17 cellular contexts compared by ENCODE assay signal in genomic region chr14:104213301-104214034, GRCh38.
A peak's percentile ranks its signal among the peaks of the same experiment; 100 is the strongest.
DNase-seq lines count a peak whose midpoint lies in the region; ATAC-seq, FAIRE-seq and TF ChIP-seq lines count a peak whose summit lies in the region.
"Had no signal": no experiment of that assay in that cellular context is flagged by ENCODE, and none has a peak within 500 bp of the region (broad histone marks: within the 10 kb centered on the region; RNA-seq: fewer than 3 reads in every experiment).

No MANE protein-coding gene starts in this region.

- TF ChIP-seq POLR2A in H1 (IDR thresholded peaks at IDR 0.05; ENCODE audit: control extremely low read depth in 1 of 2, low read depth in 2 of 2, low read length in 2 of 2): no peak

- intact Hi-C loops in Right ventricle myocardium superior (cut with DNase I) (no loop called here), lower lobe of right lung (cut with DNase I) (no loop called here)

- no peaks in the 10 kb centered on the region for H4K20me1 ChIP-seq in H1 (replicated peaks in 1 of 2; ENCODE audit: control insufficient read depth in 1 of 2, insufficient read depth in 2 of 2, low read length in 2 of 2)
- H4K20me1 ChIP-seq: BLaER1 had no signal

- H3K18ac ChIP-seq in H1 (ENCODE audit: extremely low read depth, low read length) (no peak overlapping the region), trophoblast cell (ENCODE audit: low read length) (no peak overlapping the region)

- TF ChIP-seq EP300 in H1 (IDR thresholded peaks at IDR 0.05; ENCODE audit: borderline replicate concordance in 1 of 2, low read depth in 2 of 2, low read length in 2 of 2): no peak

- H3K4me1 ChIP-seq in right atrium auricular region (no peaks in the 10 kb centered on the region), H1 (replicated peaks in 1 of 4; ENCODE audit: control insufficient read depth in 3 of 4, insufficient read depth in 4 of 4, low read length in 3 of 4) (no peaks in the 10 kb centered on the region; a peak in 1 of 7 replicates), lower lobe of right lung (no peaks in the 10 kb centered on the region), trophoblast cell (ENCODE audit: control insufficient read depth in 1 of 2, insufficient read depth in 2 of 2, low read length in 2 of 2) (no peaks in the 10 kb centered on the region), endodermal cell (ENCODE audit: control insufficient read depth, insufficient read depth, low read length) (peaks cover 5% of the 10 kb centered on the region)
- H3K4me1 ChIP-seq: HAP-1 had no signal

- H4K8ac ChIP-seq in H1 (ENCODE audit: extremely low read depth, insufficient read depth, low read length) (no peak overlapping the region), trophoblast cell (ENCODE audit: low read depth, low read length) (no peak overlapping the region)

- H2BK12ac ChIP-seq in H1 (ENCODE audit: low read depth, low read length): no peak overlapping the region
- H2BK12ac ChIP-seq in trophoblast cell (ENCODE audit: low read length): no peak overlapping the region

- H2BK120ac ChIP-seq in H1 (replicated peaks; ENCODE audit: low read depth, low read length) (no peak overlapping the region), trophoblast cell (ENCODE audit: insufficient read depth, low read length, poor library complexity) (no peak overlapping the region)

- FAIRE-seq in H1 (lab: Jason Lieb, UNC): no peak

- DNase-seq in Right ventricle myocardium superior: peak; percentile 22
- DNase-seq in right atrium auricular region (ENCODE audit: low spot score): no peak
- no peak for DNase-seq in H1 (ENCODE audit: low read depth in 1 of 2, low spot score in 2 of 2)
- peak; percentile 21 for DNase-seq in lower lobe of right lung
- no peak for DNase-seq in trophoblast cell
- no peak for DNase-seq in OCI-M2 (lab: John Stamatoyannopoulos, UW; ENCODE audit: unreplicated experiment)
- DNase-seq in GF-D8 (lab: John Stamatoyannopoulos, UW): no peak
- DNase-seq in endodermal cell: no peak
- DNase-seq: 8988T, DMS153, DMS79, GDM1, GOT3 had no signal

- H2BK15ac ChIP-seq in H1 (ENCODE audit: low read length): no peak overlapping the region

- H4K91ac ChIP-seq in H1 (replicated peaks; ENCODE audit: insufficient read length, low read length) (no peak overlapping the region), trophoblast cell (ENCODE audit: low read depth, low read length) (no peak overlapping the region)

- peaks cover 8% of the 10 kb centered on the region; the same call in 1 of the 2 replicates for H3K23me2 ChIP-seq in H1 (ENCODE audit: low read depth, low read length)

- no peaks in the 10 kb centered on the region for H3K36me3 Mint-ChIP-seq in endodermal cell (ENCODE audit: low read depth)
- H3K36me3 Mint-ChIP-seq: CD14-positive monocyte; CD4-positive, alpha-beta memory T cell had no signal

- POLR2A ChIA-PET in H1 (lab: Charles Lee; ENCODE audit: partially characterized antibody): no interaction called here

- WGBS in H1 (ENCODE audit: extremely low coverage in 1 of 2, insufficient coverage in 1 of 2, insufficient read length in 1 of 2, insufficient replicate concordance in 2 of 2, low coverage in 1 of 2, low lambda C conversion rate in 2 of 2, missing lambda C conversion rate in 1 of 2), 2 experiments: 91% methylated on average over 30 of the region's 30 CpGs; no CpG with 5 or more reads in 1 of the 2 experiments
- no CpG with 5 or more reads among the region's 30 CpGs for WGBS in trophoblast cell (ENCODE audit: extremely low coverage, insufficient coverage, insufficient read length)
- WGBS in endodermal cell (ENCODE audit: insufficient coverage in 1 of 2, insufficient read length in 1 of 2), 2 experiments: 93 to 94% methylated on average over 28 to 30 of the region's 30 CpGs

- TF ChIP-seq CTCF in right atrium auricular region (IDR thresholded peaks at IDR 0.05): no peak
- TF ChIP-seq CTCF in H1 (IDR thresholded peaks at IDR 0.05; ENCODE audit: control extremely low read depth in 1 of 3, insufficient read depth in 1 of 3, low read depth in 1 of 3, low read length in 3 of 3): no peak
- TF ChIP-seq CTCF in lower lobe of right lung (IDR thresholded peaks at IDR 0.05): no peak
- TF ChIP-seq CTCF in endodermal cell (conservative IDR thresholded peaks at IDR 0.05): no peak

- no peaks in the 10 kb centered on the region for H3K27me3 ChIP-seq in right atrium auricular region
- H3K27me3 ChIP-seq in H1 (replicated peaks in 1 of 4; ENCODE audit: control insufficient read depth in 3 of 4, extremely low read depth in 1 of 4, insufficient read depth in 3 of 4, low read length in 3 of 4): no peaks in the 10 kb centered on the region
- peaks cover 4% of the 10 kb centered on the region for H3K27me3 ChIP-seq in lower lobe of right lung (ENCODE audit: low read depth)
- H3K27me3 ChIP-seq in trophoblast cell (ENCODE audit: insufficient read depth, low read length): no peaks in the 10 kb centered on the region
- H3K27me3 ChIP-seq in endodermal cell (ENCODE audit: control insufficient read depth, insufficient read depth, low read length, poor library complexity, severe bottlenecking): no peaks in the 10 kb centered on the region

- no peak overlapping the region for H4K12ac ChIP-seq in trophoblast cell (ENCODE audit: low read depth, low read length)

- H3K23ac ChIP-seq in H1 (ENCODE audit: insufficient read length) (no peak overlapping the region), trophoblast cell (ENCODE audit: low read length) (no peak overlapping the region)

- H3K4me1 Mint-ChIP-seq in endodermal cell: peaks cover 6% of the 10 kb centered on the region
- H3K4me1 Mint-ChIP-seq: CD14-positive monocyte; CD4-positive, alpha-beta memory T cell had no signal

- no peak overlapping the region for H3K4me3 Mint-ChIP-seq in endodermal cell
- H3K4me3 Mint-ChIP-seq: CD14-positive monocyte; CD4-positive, alpha-beta memory T cell had no signal

- no peak overlapping the region for H3K27ac ChIP-seq in right atrium auricular region
- no peak overlapping the region for H3K27ac ChIP-seq in H1 (ENCODE audit: low read depth, low read length)
- no peak overlapping the region for H3K27ac ChIP-seq in lower lobe of right lung
- no peak overlapping the region for H3K27ac ChIP-seq in trophoblast cell (ENCODE audit: low read depth, low read length)
- H3K27ac ChIP-seq in endodermal cell (ENCODE audit: low read depth, low read length): no peak overlapping the region
- H3K27ac ChIP-seq: BLaER1 had no signal

- H3K4ac ChIP-seq in H1 (replicated peaks; ENCODE audit: insufficient read length, low read depth, low read length): no peak overlapping the region
- no peak overlapping the region for H3K4ac ChIP-seq in trophoblast cell (ENCODE audit: low read depth, low read length)

- H2BK5ac ChIP-seq in H1 (ENCODE audit: low read depth, low read length) (no peak overlapping the region), trophoblast cell (ENCODE audit: low read depth, low read length, poor library complexity) (no peak overlapping the region)

- no peaks in the 10 kb centered on the region for H3K36me3 ChIP-seq in right atrium auricular region
- no peaks in the 10 kb centered on the region for H3K36me3 ChIP-seq in H1 (ENCODE audit: control insufficient read depth in 2 of 4, insufficient read depth in 4 of 4, low read length in 3 of 4)
- no peaks in the 10 kb centered on the region for H3K36me3 ChIP-seq in lower lobe of right lung
- H3K36me3 ChIP-seq in trophoblast cell (ENCODE audit: control insufficient read depth in 1 of 2, insufficient read depth in 2 of 2, low read length in 2 of 2): no peaks in the 10 kb centered on the region
- no peaks in the 10 kb centered on the region for H3K36me3 ChIP-seq in endodermal cell (ENCODE audit: control insufficient read depth, insufficient read depth, low read length)
- H3K36me3 ChIP-seq: BLaER1, HAP-1 had no signal

- ATAC-seq in Right ventricle myocardium superior (ENCODE audit: poor library complexity) (no peak), lower lobe of right lung (no peak)

- no peak overlapping the region for H3K27ac Mint-ChIP-seq in endodermal cell
- H3K27ac Mint-ChIP-seq: CD14-positive monocyte; CD4-positive, alpha-beta memory T cell had no signal

- no peak overlapping the region for H2BK20ac ChIP-seq in H1 (ENCODE audit: low read length)

- H3K9me3 Mint-ChIP-seq in endodermal cell: no peaks in the 10 kb centered on the region
- H3K9me3 Mint-ChIP-seq: CD4-positive, alpha-beta memory T cell had no signal

- H2AFZ ChIP-seq in H1 (ENCODE audit: low read length) (no peak overlapping the region), trophoblast cell (ENCODE audit: insufficient read depth, low read length, poor library complexity) (no peak overlapping the region)

- H3K14ac ChIP-seq in H1 (ENCODE audit: insufficient read length): peak overlapping the region; percentile 71
- no peak overlapping the region for H3K14ac ChIP-seq in trophoblast cell (ENCODE audit: low read length)

- no peaks in the 10 kb centered on the region for H3K79me1 ChIP-seq in H1 (ENCODE audit: low read depth, low read length)
- H3K79me1 ChIP-seq in trophoblast cell (ENCODE audit: low read length): no peaks in the 10 kb centered on the region

- no peak overlapping the region for H2AK5ac ChIP-seq in H1 (ENCODE audit: low read depth, low read length)
- H2AK5ac ChIP-seq in trophoblast cell (ENCODE audit: low read length): no peak overlapping the region

- CTCF ChIA-PET in H1 (lab: Charles Lee; ENCODE audit: partially characterized antibody): interaction anchor here (0.9 to 1.5 kb wide), 4 partner anchors 10 to 354 kb away, joined by 3 to 5 read pairs (median 4); no protein-coding TSS in a partner anchor

- H3K4me3 ChIP-seq in right atrium auricular region (no peak overlapping the region), H1 (ENCODE audit: extremely low read depth in 1 of 4, insufficient read depth in 2 of 4, low read depth in 3 of 4, low read length in 4 of 4) (no peak overlapping the region), lower lobe of right lung (no peak overlapping the region), trophoblast cell (ENCODE audit: low read depth, low read length) (peak overlapping the region; percentile 39), endodermal cell (ENCODE audit: low read length) (no peak overlapping the region)
- H3K4me3 ChIP-seq: BLaER1, HAP-1 had no signal

- no peak overlapping the region for H3K4me2 ChIP-seq in H1 (ENCODE audit: insufficient read depth in 1 of 2, low read depth in 2 of 2, low read length in 2 of 2)
- no peak overlapping the region for H3K4me2 ChIP-seq in trophoblast cell (ENCODE audit: low read length)
- H3K4me2 ChIP-seq: BLaER1 had no signal

- no peak for TF ChIP-seq RAD21 in H1 (IDR thresholded peaks at IDR 0.05 in 1 of 2, conservative IDR thresholded peaks at IDR 0.05 in 1 of 2; ENCODE audit: low read depth in 2 of 2, low read length in 2 of 2)

- no peak overlapping the region for H3K56ac ChIP-seq in H1 (replicated peaks; ENCODE audit: insufficient read length, low read depth, low read length)

- H3K9me3 ChIP-seq in right atrium auricular region (no peaks in the 10 kb centered on the region), H1 (ENCODE audit: insufficient read depth in 2 of 2, low read depth in 1 of 2, low read length in 1 of 2) (no peaks in the 10 kb centered on the region), lower lobe of right lung (no peaks in the 10 kb centered on the region), trophoblast cell (ENCODE audit: insufficient read depth, low read depth, low read length) (peaks cover 8% of the 10 kb centered on the region), endodermal cell (ENCODE audit: control insufficient read depth, low read length) (no peaks in the 10 kb centered on the region)
- H3K9me3 ChIP-seq: BLaER1, HAP-1 had no signal

- no peak overlapping the region for H3K9ac ChIP-seq in H1 (replicated peaks in 1 of 4; ENCODE audit: extremely low read depth in 1 of 4, low read depth in 3 of 4, low read length in 3 of 4)
- no peak overlapping the region for H3K9ac ChIP-seq in trophoblast cell (ENCODE audit: low read length)
- no peak overlapping the region for H3K9ac ChIP-seq in endodermal cell (ENCODE audit: extremely low read depth, low read length, poor library complexity, severe bottlenecking)
- H3K9ac ChIP-seq: BLaER1 had no signal

- H3K27me3 Mint-ChIP-seq in endodermal cell (ENCODE audit: insufficient read depth): peaks cover 4% of the 10 kb centered on the region

- H3K79me2 ChIP-seq in H1 (ENCODE audit: control insufficient read depth in 1 of 2, insufficient read depth in 2 of 2, low read length in 2 of 2): no peaks in the 10 kb centered on the region
- no peaks in the 10 kb centered on the region for H3K79me2 ChIP-seq in trophoblast cell (ENCODE audit: control insufficient read depth, insufficient read depth, low read length, poor library complexity)

- H4K5ac ChIP-seq in H1 (ENCODE audit: insufficient read length, low read depth, low read length): no peak overlapping the region

Comparison
In these comparisons a context has a peak if more than half of its experiments do, and no peak if none do; other contexts are left out.
1. DNase-seq: peak in Right ventricle myocardium superior (single experiment) and lower lobe of right lung (single experiment); none in right atrium auricular region (single experiment), H1 (0 of 2), trophoblast cell (0 of 2), OCI-M2 (single experiment), GF-D8 (single experiment) and endodermal cell (single experiment).